ENCODE assay signal across 22 cellular contexts in the genomic region with DNA sequence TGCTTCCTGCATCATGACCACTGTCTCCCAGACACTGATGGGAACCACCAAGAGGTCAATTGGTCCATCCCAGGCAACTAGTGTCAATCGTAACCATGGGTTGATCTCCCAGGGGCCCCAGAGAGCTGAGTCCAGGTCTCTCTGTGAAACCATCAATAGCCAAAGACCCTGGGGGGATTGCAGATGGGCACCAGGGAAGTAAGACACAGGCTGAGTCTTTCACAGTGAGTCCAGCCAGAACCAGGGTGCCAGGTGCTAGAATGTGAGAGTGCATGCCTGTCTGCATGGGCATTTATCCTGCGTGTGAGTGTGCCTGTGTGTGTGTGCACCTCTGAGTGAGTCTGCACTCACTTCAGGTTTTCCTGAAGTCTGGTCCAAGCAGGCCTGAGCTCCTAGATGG.
"Had no signal": no experiment of that assay in that cellular context is flagged by ENCODE, and none has a peak within 500 bp of the region (broad histone marks: within the 10 kb centered on the region; RNA-seq: fewer than 3 reads in every experiment).

No MANE protein-coding gene starts in this region.

- H3K27ac ChIP-seq: esophagus muscularis mucosa, foreskin keratinocyte, gastroesophageal sphincter, heart left ventricle, hepatocyte, left lung, lower lobe of right lung had no signal

- FAIRE-seq: colon, endothelial cell of umbilical vein, frontal cortex had no signal

- H3K27me3 ChIP-seq: esophagus muscularis mucosa, foreskin keratinocyte, gastroesophageal sphincter, heart left ventricle, hepatocyte had no signal

- H3K9me3 Mint-ChIP-seq: dendritic cell treated with granulocyte-macrophage colony-stimulating factor and Interleukin-4, amounts not matched to agents 40 ng/mL and 50 ng/mL, for 4 days; immature natural killer cell had no signal

- H3K36me3 ChIP-seq: left lung, lower lobe of right lung had no signal

- DNase-seq: cerebellar nuclear complex; cortex of kidney; effector CD4-positive, alpha-beta T cell; effector memory CD4-positive, alpha-beta T cell; foreskin keratinocyte; heart left ventricle; hypothalamus; immature natural killer cell; islet precursor cell; left cardiac atrium; left lung; left ventricle myocardium superior; lower lobe of right lung; mesenchymal stem cell; midbrain had no signal

- H3K4me3 ChIP-seq: esophagus muscularis mucosa, gastroesophageal sphincter, heart left ventricle, hepatocyte, left lung, lower lobe of right lung had no signal

- H3K4me1 ChIP-seq: foreskin keratinocyte, gastroesophageal sphincter, left lung, lower lobe of right lung had no signal

- H3K9me3 ChIP-seq: esophagus muscularis mucosa, gastroesophageal sphincter, heart left ventricle, left lung, lower lobe of right lung had no signal

- H3K4me1 Mint-ChIP-seq: immature natural killer cell had no signal

- H3K4me3 Mint-ChIP-seq: dendritic cell treated with granulocyte-macrophage colony-stimulating factor and Interleukin-4, amounts not matched to agents 40 ng/mL and 50 ng/mL, for 4 days; immature natural killer cell had no signal

- ATAC-seq: foreskin keratinocyte, gastroesophageal sphincter, heart left ventricle, left cardiac atrium, left lung, left ventricle myocardium superior, lower lobe of right lung had no signal

- H3K27ac Mint-ChIP-seq: dendritic cell treated with granulocyte-macrophage colony-stimulating factor and Interleukin-4, amounts not matched to agents 40 ng/mL and 50 ng/mL, for 4 days had no signal
